Comparison of ENCODE assay signal across 1 cellular context in the genomic region with DNA sequence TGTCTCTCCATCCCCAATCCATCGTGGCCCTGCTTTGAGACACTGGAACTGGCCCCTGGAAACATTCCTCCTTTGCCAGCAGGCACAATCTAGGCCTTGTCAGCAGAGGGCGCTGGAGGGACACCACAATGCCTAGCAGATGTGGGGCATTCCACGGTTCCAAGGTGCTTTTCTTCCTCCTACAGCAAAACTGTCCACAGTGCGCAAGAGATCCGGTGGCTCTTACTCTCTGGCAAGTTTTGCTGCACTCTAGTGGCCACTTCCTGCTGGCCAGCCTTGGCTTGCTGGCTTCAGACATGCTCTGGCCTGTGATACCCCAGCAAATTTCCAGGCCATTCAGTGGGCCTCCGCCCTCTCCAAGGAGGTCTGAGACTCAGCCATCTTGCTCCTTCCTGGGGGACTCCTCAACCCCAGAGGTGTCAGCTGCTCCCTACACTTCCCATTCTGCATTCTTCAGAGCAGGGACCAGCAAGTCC.
TF ChIP-seq lines count a peak whose summit lies in the region.

No MANE protein-coding gene starts in this region.

TF ChIP-seq in IMR-90, 13 proteins besides CTCF, POLR2A, EP300 and RAD21 (continued from another document):
- TF ChIP-seq USF2 (IDR thresholded peaks at IDR 0.05; ENCODE audit: low read depth, low read length), result no peak
- TF ChIP-seq MAZ (IDR thresholded peaks at IDR 0.05; ENCODE audit: borderline replicate concordance, low read depth, low read length), result peak; percentile 69; the same call in 1 of the 2 replicates
- peak; percentile 53 for TF ChIP-seq MAFK (IDR thresholded peaks at IDR 0.05; ENCODE audit: low read depth, low read length)
